9 cellular contexts compared by ENCODE assay signal in genomic region chr6:163355471-163355991, GRCh38. TPM values are rescaled to one million over a fixed set of nuclear protein-coding genes. Genes with fewer than 3 reads are reported as not detected.
DNase-seq lines count a peak whose midpoint lies in the region; ATAC-seq and TF ChIP-seq lines count a peak whose summit lies in the region.
"Had no signal": no experiment of that assay in that cellular context is flagged by ENCODE, and none has a peak within 500 bp of the region (broad histone marks: within the 10 kb centered on the region; RNA-seq: fewer than 3 reads in every experiment).

No MANE protein-coding gene starts in this region.

- no peaks in the 10 kb centered on the region for H3K27me3 ChIP-seq in vagina

- peaks cover 24% of the 10 kb centered on the region for H3K4me1 Mint-ChIP-seq in osteocyte (ENCODE audit: unreplicated experiment)
- peaks cover 37% of the 10 kb centered on the region for H3K4me1 Mint-ChIP-seq in endothelial cell (ENCODE audit: unreplicated experiment)

- no peak overlapping the region for H3K4me3 ChIP-seq in vagina

- H3K4me1 ChIP-seq in vagina = peaks cover 5% of the 10 kb centered on the region

- DNase-seq in NCI-H226 (peak; percentile 75), fibroblast of peridontal ligament (ENCODE audit: extremely low read depth) (peak; percentile 2), osteocyte (ENCODE audit: extremely low spot score, unreplicated experiment) (no peak), vagina (ENCODE audit: extremely low spot score in 2 of 2) (no peak), NCI-H526 (lab: John Stamatoyannopoulos, UW) (no peak), endothelial cell (ENCODE audit: low spot score) (no peak)

- H3K36me3 ChIP-seq in vagina = no peaks in the 10 kb centered on the region

- no peaks in the 10 kb centered on the region for H3K9me3 Mint-ChIP-seq in osteocyte (ENCODE audit: unreplicated experiment)
- no peaks in the 10 kb centered on the region for H3K9me3 Mint-ChIP-seq in endothelial cell (ENCODE audit: unreplicated experiment)

- no peak for TF ChIP-seq POLR2A in vagina (IDR thresholded peaks at IDR 0.05)

- peak; percentile 62 for ATAC-seq in GM21723 (IDR thresholded peaks at IDR 0.05; ENCODE audit: unreplicated experiment)
- no peak for ATAC-seq in GM21367 (IDR thresholded peaks at IDR 0.05; ENCODE audit: unreplicated experiment)

- H3K9me3 ChIP-seq in vagina = no peaks in the 10 kb centered on the region

- no peaks in the 10 kb centered on the region for H3K36me3 Mint-ChIP-seq in osteocyte (ENCODE audit: unreplicated experiment)
- no peaks in the 10 kb centered on the region for H3K36me3 Mint-ChIP-seq in endothelial cell (ENCODE audit: low read depth, unreplicated experiment)

- no peak overlapping the region for H3K27ac ChIP-seq in vagina
- H3K27ac ChIP-seq: parathyroid adenoma had no signal

- H3K27me3 Mint-ChIP-seq in osteocyte (ENCODE audit: unreplicated experiment) (no peaks in the 10 kb centered on the region), endothelial cell (ENCODE audit: unreplicated experiment) (peaks cover 4% of the 10 kb centered on the region)

- no peak for TF ChIP-seq CTCF in osteocyte (IDR thresholded peaks at IDR 0.05)
- TF ChIP-seq CTCF in vagina (IDR thresholded peaks at IDR 0.05) = no peak
- no peak for TF ChIP-seq CTCF in endothelial cell (IDR thresholded peaks at IDR 0.05; ENCODE audit: unreplicated experiment)

- H3K4me3 Mint-ChIP-seq in osteocyte (ENCODE audit: unreplicated experiment) (no peak overlapping the region), endothelial cell (ENCODE audit: unreplicated experiment) (no peak overlapping the region)

- peak overlapping the region; percentile 58 for H3K27ac Mint-ChIP-seq in osteocyte (ENCODE audit: unreplicated experiment)
- H3K27ac Mint-ChIP-seq in endothelial cell (ENCODE audit: unreplicated experiment) = no peak overlapping the region

- intact Hi-C loops in vagina (cut with DNase I) = no loop called here

RNA-seq across cellular contexts. Expression of gene QKI, which starts 59.0 kb away (rescaled TPM):
- 290 and 308 TPM in 2 replicates for total RNA-seq in osteocyte
- 142 TPM for total RNA-seq in vagina
- total RNA-seq in endothelial cell (ENCODE audit: unreplicated experiment) = 326 TPM

Comparison
In these comparisons a context has a peak if more than half of its experiments do, and no peak if none do; other contexts are left out.
1. DNase-seq: peak in NCI-H226 (single experiment) and fibroblast of peridontal ligament (single experiment); none in osteocyte (single experiment), vagina (0 of 2), NCI-H526 (0 of 2) and endothelial cell (single experiment).